ENCODE assay signal across 9 cellular contexts in genomic region chr9:38008168-38009034, GRCh38.
A peak's percentile ranks its signal among the peaks of the same experiment; 100 is the strongest.
DNase-seq lines count a peak whose midpoint lies in the region; ATAC-seq, FAIRE-seq and TF ChIP-seq lines count a peak whose summit lies in the region.
"Had no signal": no experiment of that assay in that cellular context is flagged by ENCODE, and none has a peak within 500 bp of the region (broad histone marks: within the 10 kb centered on the region; RNA-seq: fewer than 3 reads in every experiment).

No MANE protein-coding gene starts in this region.

- ATAC-seq in GM18520 (IDR thresholded peaks at IDR 0.05; ENCODE audit: unreplicated experiment) = peak; percentile 44
- ATAC-seq in HG02981 (IDR thresholded peaks at IDR 0.05; ENCODE audit: unreplicated experiment) = peak; percentile 83

- no peak overlapping the region for H2AFZ ChIP-seq in astrocyte (ENCODE audit: low read depth, low read length)
- H2AFZ ChIP-seq: parathyroid adenoma had no signal

- H3K9ac ChIP-seq in astrocyte (ENCODE audit: low read length) = peak overlapping the region; percentile 79
- no peak overlapping the region for H3K9ac ChIP-seq in kidney (ENCODE audit: low read length in 2 of 2)
- H3K9ac ChIP-seq: parathyroid adenoma had no signal

- peaks cover 96% of the 10 kb centered on the region for H3K79me2 ChIP-seq in astrocyte (ENCODE audit: insufficient read depth, low read length)

- H3K4me3 ChIP-seq in astrocyte (ENCODE audit: insufficient read depth, low read depth, low read length) (no peak overlapping the region), kidney (ENCODE audit: low read length in 2 of 2) (no peak overlapping the region)

- H3K27ac Mint-ChIP-seq in astrocyte (ENCODE audit: unreplicated experiment) = peak overlapping the region; percentile 99

- H3K27ac ChIP-seq in astrocyte (ENCODE audit: low read depth, low read length) (peak overlapping the region; percentile 95), kidney (ENCODE audit: low read depth in 2 of 2, low read length in 2 of 2) (no peak overlapping the region)
- H3K27ac ChIP-seq: parathyroid adenoma had no signal

- H3K27me3 Mint-ChIP-seq in astrocyte (ENCODE audit: low read depth, unreplicated experiment) = no peaks in the 10 kb centered on the region

- no peaks in the 10 kb centered on the region for H3K27me3 ChIP-seq in astrocyte (ENCODE audit: insufficient read depth, low read length)

- peak; percentile 92 for DNase-seq in A172 (ENCODE audit: low spot score)
- DNase-seq in NOMO-1 treated with dmso at 0.1 percent for 144 hours (lab: John Stamatoyannopoulos, UW; ENCODE audit: unreplicated experiment) = peak; percentile 26
- DNase-seq in astrocyte (ENCODE audit: low read depth) = peak; percentile 94
- peak; percentile 88 for DNase-seq in kidney
- peak; percentile 26 for DNase-seq in stimulated activated CD8-positive, alpha-beta memory T cell treated with anti-CD3 and anti-CD28 coated beads, Interleukin-12 subunit alpha, Interleukin-12 subunit beta, amount 100 ng/mL, for 4 hours (ENCODE audit: low read depth)
- DNase-seq in NCI-H1436 (lab: John Stamatoyannopoulos, UW) = no peak

- H3K9me3 Mint-ChIP-seq in astrocyte (ENCODE audit: unreplicated experiment) = no peaks in the 10 kb centered on the region

- H3K9me3 ChIP-seq in astrocyte (ENCODE audit: insufficient read depth, low read depth, low read length) = no peaks in the 10 kb centered on the region
- no peaks in the 10 kb centered on the region for H3K9me3 ChIP-seq in kidney (ENCODE audit: control insufficient read depth in 1 of 2, low read length in 2 of 2)

- peaks cover 41% of the 10 kb centered on the region for H3K4me1 Mint-ChIP-seq in astrocyte (ENCODE audit: low read depth, unreplicated experiment)

- TF ChIP-seq CTCF in astrocyte (IDR thresholded peaks at IDR 0.05; ENCODE audit: insufficient read depth, low read depth, low read length) (no peak), kidney (IDR thresholded peaks at IDR 0.05; ENCODE audit: borderline replicate concordance, extremely low read depth, insufficient read depth) (no peak)

- H3K4me2 ChIP-seq in astrocyte (ENCODE audit: low read length) = peak overlapping the region; percentile 72

- peaks cover 45% of the 10 kb centered on the region for H4K20me1 ChIP-seq in astrocyte (ENCODE audit: insufficient read depth, low read length)

- H3K36me3 ChIP-seq in astrocyte (ENCODE audit: insufficient read depth, low read length) = no peaks in the 10 kb centered on the region
- H3K36me3 ChIP-seq in kidney (ENCODE audit: control insufficient read depth in 1 of 2, insufficient read depth in 2 of 2, low read length in 2 of 2) = peaks cover 0 to 4% of the 10 kb centered on the region in 2 donors

- H3K4me1 ChIP-seq in astrocyte (ENCODE audit: insufficient read depth, low read length) (peaks cover 52% of the 10 kb centered on the region), kidney (ENCODE audit: control insufficient read depth in 1 of 2, insufficient read depth in 1 of 2, low read depth in 1 of 2, low read length in 2 of 2) (peaks cover 22 to 46% of the 10 kb centered on the region in 2 donors)
- H3K4me1 ChIP-seq: parathyroid adenoma had no signal

- intact Hi-C loops in kidney (cut with DNase I) = no loop called here

- FAIRE-seq in astrocyte (lab: Jason Lieb, UNC) (peak; percentile 91), kidney (lab: Jason Lieb, UNC) (no peak)

- peaks cover 18% of the 10 kb centered on the region for H3K36me3 Mint-ChIP-seq in astrocyte (ENCODE audit: low read depth, unreplicated experiment)

- H3K4me3 Mint-ChIP-seq in astrocyte (ENCODE audit: unreplicated experiment) = peak overlapping the region; percentile 57
